1 cellular context compared by ENCODE assay signal in genomic region chr6:33314515-33314942, GRCh38.
A peak's percentile ranks its signal among the peaks of the same experiment; 100 is the strongest.
TF ChIP-seq lines count a peak whose summit lies in the region.

No MANE protein-coding gene starts in this region.

TF ChIP-seq in K562, 482 proteins besides CTCF, POLR2A, EP300 and RAD21 (continued from another document and continues in another):
- TF ChIP-seq JUND (IDR thresholded peaks at IDR 0.05; ENCODE audit: borderline replicate concordance, low read depth, low read length) (0 out of 2 replicates have a peak, but pooled peaks have one; percentile 13), JUND (tag; IDR thresholded peaks at IDR 0.05; ENCODE audit: borderline replicate concordance, low read depth, low read length) (0 out of 3 replicates have a peak, but pooled peaks have one; percentile 25), NFYB (IDR thresholded peaks at IDR 0.05; ENCODE audit: extremely low read depth, insufficient read length) (no peak), CREM (IDR thresholded peaks at IDR 0.05; ENCODE audit: low read depth) (peak; percentile 60), RUNX1 (IDR thresholded peaks at IDR 0.05; ENCODE audit: low read depth) (no peak), FOXJ2 (tag; IDR thresholded peaks at IDR 0.05) (peak; percentile 97), KAT2B (IDR thresholded peaks at IDR 0.05; ENCODE audit: low read depth, low read length) (no peak), RAD51 (IDR thresholded peaks at IDR 0.05; ENCODE audit: borderline replicate concordance, low read depth) (peak; percentile 68; the same call in 1 of the 2 replicates), THAP7 (CRISPR knock-in tag; IDR thresholded peaks at IDR 0.05) (no peak), REST (CRISPR knock-in tag; IDR thresholded peaks at IDR 0.05; ENCODE audit: low read depth) (no peak), CLOCK (CRISPR knock-in tag; IDR thresholded peaks at IDR 0.05; ENCODE audit: borderline replicate concordance) (no peak), ZNF318 (IDR thresholded peaks at IDR 0.05; ENCODE audit: borderline replicate concordance in 1 of 2, low read depth in 1 of 2) (no peak), PHF8 (IDR thresholded peaks at IDR 0.05; ENCODE audit: borderline replicate concordance, low read length) (no peak), MNT (conservative IDR thresholded peaks at IDR 0.05) (peak; percentile 78; a peak in 3 of 4 replicates), NCOR1 (IDR thresholded peaks at IDR 0.05) (peak; percentile 24; the same call in 1 of the 2 replicates), HSF4 (CRISPR knock-in tag; IDR thresholded peaks at IDR 0.05; ENCODE audit: borderline replicate concordance) (no peak), TFAP4 (CRISPR knock-in tag; IDR thresholded peaks at IDR 0.05; ENCODE audit: borderline replicate concordance) (peak; percentile 59; the same call in 1 of the 2 replicates), NR2F6 (CRISPR knock-in tag; IDR thresholded peaks at IDR 0.05) (no peak), KDM5B (IDR thresholded peaks at IDR 0.05; ENCODE audit: insufficient replicate concordance, low read depth, low read length) (peak; percentile 15), VEZF1 (CRISPR knock-in tag; IDR thresholded peaks at IDR 0.05) (peak; percentile 68), MLX (CRISPR knock-in tag; conservative IDR thresholded peaks at IDR 0.05) (peak in 1 of 2 experiments; percentile 68; a peak in 1 of 4 replicates), MTA1 (IDR thresholded peaks at IDR 0.05; ENCODE audit: borderline replicate concordance) (peak; percentile 12; the same call in 1 of the 2 replicates), ADNP (tag; IDR thresholded peaks at IDR 0.05) (no peak)
